1 cellular context compared by ENCODE assay signal in genomic region chr13:38661276-38661675, GRCh38.
TF ChIP-seq lines count a peak whose summit lies in the region.

No MANE protein-coding gene starts in this region.

TF ChIP-seq in neural cell, 6 proteins besides CTCF, POLR2A, EP300 and RAD21:
- no peak for TF ChIP-seq SMC3 (conservative IDR thresholded peaks at IDR 0.05; ENCODE audit: poor library complexity)
- no peak for TF ChIP-seq TAF1 (IDR thresholded peaks at IDR 0.05; ENCODE audit: low read depth)
- no peak for TF ChIP-seq REST (IDR thresholded peaks at IDR 0.05; ENCODE audit: borderline replicate concordance)
- no peak for TF ChIP-seq EZH2 (IDR thresholded peaks at IDR 0.05; ENCODE audit: borderline replicate concordance, insufficient read depth, low read length, poor library complexity, severe bottlenecking)
- TF ChIP-seq MXI1 (conservative IDR thresholded peaks at IDR 0.05; ENCODE audit: poor library complexity, severe bottlenecking): no peak
- TF ChIP-seq POLR2AphosphoS5 (IDR thresholded peaks at IDR 0.05): peak; percentile 18
